2 cellular contexts compared by ENCODE assay signal in the genomic region with DNA sequence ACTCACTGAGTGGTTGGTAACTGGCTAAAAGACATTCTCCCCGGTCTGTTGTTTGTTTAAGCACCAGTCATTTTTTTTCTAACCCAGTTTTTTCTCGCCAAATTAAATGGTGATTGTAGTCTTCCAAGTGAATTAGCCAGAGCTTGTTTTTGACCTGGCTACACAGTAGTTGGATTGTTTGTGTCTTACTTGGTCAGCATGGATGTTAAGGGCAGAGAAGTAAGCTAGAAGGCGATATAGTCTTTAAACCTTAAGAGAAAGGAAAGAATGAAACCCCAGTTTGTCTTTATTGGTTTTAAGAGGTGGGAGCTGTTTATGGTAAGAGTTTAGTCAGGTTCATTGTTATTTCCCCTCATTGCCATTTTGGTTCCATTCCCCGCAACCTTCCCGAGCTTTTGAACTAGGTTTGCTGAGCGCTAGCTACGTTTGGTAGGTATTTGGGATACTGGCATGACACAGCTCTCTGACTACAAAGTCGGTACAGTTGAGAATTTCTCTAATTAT.
TF ChIP-seq lines count a peak whose summit lies in the region.

No MANE protein-coding gene starts in this region.

TF ChIP-seq in K562, 482 proteins besides CTCF, POLR2A, EP300 and RAD21:
- peak; percentile 16; the same call in 1 of the 2 replicates for TF ChIP-seq C11orf30 (IDR thresholded peaks at IDR 0.05; ENCODE audit: low read depth)
- no peak for TF ChIP-seq SFPQ (IDR thresholded peaks at IDR 0.05; ENCODE audit: low read depth, low read length)
- TF ChIP-seq, protein P1, sequence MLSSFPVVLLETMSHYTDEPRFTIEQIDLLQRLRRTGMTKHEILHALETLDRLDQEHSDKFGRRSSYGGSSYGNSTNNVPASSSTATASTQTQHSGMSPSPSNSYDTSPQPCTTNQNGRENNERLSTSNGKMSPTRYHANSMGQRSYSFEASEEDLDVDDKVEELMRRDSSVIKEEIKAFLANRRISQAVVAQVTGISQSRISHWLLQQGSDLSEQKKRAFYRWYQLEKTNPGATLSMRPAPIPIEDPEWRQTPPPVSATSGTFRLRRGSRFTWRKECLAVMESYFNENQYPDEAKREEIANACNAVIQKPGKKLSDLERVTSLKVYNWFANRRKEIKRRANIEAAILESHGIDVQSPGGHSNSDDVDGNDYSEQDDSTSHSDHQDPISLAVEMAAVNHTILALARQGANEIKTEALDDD (IDR thresholded peaks at IDR 0.05): peak; percentile 65
- TF ChIP-seq NFE2 (IDR thresholded peaks at IDR 0.05; ENCODE audit: low read depth): peak; percentile 33; the same call in 1 of the 2 replicates
- TF ChIP-seq ZNF639 (CRISPR knock-in tag; conservative IDR thresholded peaks at IDR 0.05 in 1 of 2, IDR thresholded peaks at IDR 0.05 in 1 of 2): 0 out of 4 replicates have a peak, but pooled peaks of 1 of the 2 experiments have one; percentile 18
- TF ChIP-seq HDAC3 (IDR thresholded peaks at IDR 0.05; ENCODE audit: borderline replicate concordance, partially characterized antibody): no peak
- TF ChIP-seq RBFOX2 (IDR thresholded peaks at IDR 0.05; ENCODE audit: low read depth, low read length): peak; percentile 11; the same call in 1 of the 2 replicates
TF ChIP-seq in K562: peak in this region for 5.

TF ChIP-seq in HepG2, 621 proteins besides CTCF, POLR2A, EP300 and RAD21 (continues in another document):
- TF ChIP-seq CHD2 (IDR thresholded peaks at IDR 0.05; ENCODE audit: low read depth, low read length) (no peak), KMT2A (CRISPR knock-in tag; IDR thresholded peaks at IDR 0.05) (peak; percentile 61; the same call in 1 of the 2 replicates), GABPB1 (CRISPR knock-in tag; IDR thresholded peaks at IDR 0.05) (no peak), ZBTB40 (IDR thresholded peaks at IDR 0.05) (no peak), ZBTB40 (CRISPR knock-in tag; IDR thresholded peaks at IDR 0.05) (no peak), XRCC5 (optimal IDR thresholded peaks at IDR 0.05; ENCODE audit: low read length) (no peak), ZNF280B (CRISPR knock-in tag; IDR thresholded peaks at IDR 0.05; ENCODE audit: borderline replicate concordance) (no peak), CEBPG (CRISPR knock-in tag; IDR thresholded peaks at IDR 0.05) (no peak), ZNF790 (CRISPR knock-in tag; IDR thresholded peaks at IDR 0.05; ENCODE audit: borderline replicate concordance) (no peak), HNF1B (CRISPR knock-in tag; IDR thresholded peaks at IDR 0.05) (no peak), MTA3 (CRISPR knock-in tag; IDR thresholded peaks at IDR 0.05) (no peak), ZNF530 (CRISPR knock-in tag; IDR thresholded peaks at IDR 0.05; ENCODE audit: low read depth) (no peak), ZNF207 (IDR thresholded peaks at IDR 0.05; ENCODE audit: borderline replicate concordance) (no peak), FOXJ3 (CRISPR knock-in tag; IDR thresholded peaks at IDR 0.05; ENCODE audit: borderline replicate concordance) (0 out of 2 replicates have a peak, but pooled peaks have one; percentile 22), HIC2 (CRISPR knock-in tag; IDR thresholded peaks at IDR 0.05; ENCODE audit: low read depth) (no peak)
- TF ChIP-seq, protein P2, sequence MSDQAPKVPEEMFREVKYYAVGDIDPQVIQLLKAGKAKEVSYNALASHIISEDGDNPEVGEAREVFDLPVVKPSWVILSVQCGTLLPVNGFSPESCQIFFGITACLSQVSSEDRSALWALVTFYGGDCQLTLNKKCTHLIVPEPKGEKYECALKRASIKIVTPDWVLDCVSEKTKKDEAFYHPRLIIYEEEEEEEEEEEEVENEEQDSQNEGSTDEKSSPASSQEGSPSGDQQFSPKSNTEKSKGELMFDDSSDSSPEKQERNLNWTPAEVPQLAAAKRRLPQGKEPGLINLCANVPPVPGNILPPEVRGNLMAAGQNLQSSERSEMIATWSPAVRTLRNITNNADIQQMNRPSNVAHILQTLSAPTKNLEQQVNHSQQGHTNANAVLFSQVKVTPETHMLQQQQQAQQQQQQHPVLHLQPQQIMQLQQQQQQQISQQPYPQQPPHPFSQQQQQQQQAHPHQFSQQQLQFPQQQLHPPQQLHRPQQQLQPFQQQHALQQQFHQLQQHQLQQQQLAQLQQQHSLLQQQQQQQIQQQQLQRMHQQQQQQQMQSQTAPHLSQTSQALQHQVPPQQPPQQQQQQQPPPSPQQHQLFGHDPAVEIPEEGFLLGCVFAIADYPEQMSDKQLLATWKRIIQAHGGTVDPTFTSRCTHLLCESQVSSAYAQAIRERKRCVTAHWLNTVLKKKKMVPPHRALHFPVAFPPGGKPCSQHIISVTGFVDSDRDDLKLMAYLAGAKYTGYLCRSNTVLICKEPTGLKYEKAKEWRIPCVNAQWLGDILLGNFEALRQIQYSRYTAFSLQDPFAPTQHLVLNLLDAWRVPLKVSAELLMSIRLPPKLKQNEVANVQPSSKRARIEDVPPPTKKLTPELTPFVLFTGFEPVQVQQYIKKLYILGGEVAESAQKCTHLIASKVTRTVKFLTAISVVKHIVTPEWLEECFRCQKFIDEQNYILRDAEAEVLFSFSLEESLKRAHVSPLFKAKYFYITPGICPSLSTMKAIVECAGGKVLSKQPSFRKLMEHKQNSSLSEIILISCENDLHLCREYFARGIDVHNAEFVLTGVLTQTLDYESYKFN (CRISPR knock-in tag; conservative IDR thresholded peaks at IDR 0.05): no peak
- TF ChIP-seq, protein P3, sequence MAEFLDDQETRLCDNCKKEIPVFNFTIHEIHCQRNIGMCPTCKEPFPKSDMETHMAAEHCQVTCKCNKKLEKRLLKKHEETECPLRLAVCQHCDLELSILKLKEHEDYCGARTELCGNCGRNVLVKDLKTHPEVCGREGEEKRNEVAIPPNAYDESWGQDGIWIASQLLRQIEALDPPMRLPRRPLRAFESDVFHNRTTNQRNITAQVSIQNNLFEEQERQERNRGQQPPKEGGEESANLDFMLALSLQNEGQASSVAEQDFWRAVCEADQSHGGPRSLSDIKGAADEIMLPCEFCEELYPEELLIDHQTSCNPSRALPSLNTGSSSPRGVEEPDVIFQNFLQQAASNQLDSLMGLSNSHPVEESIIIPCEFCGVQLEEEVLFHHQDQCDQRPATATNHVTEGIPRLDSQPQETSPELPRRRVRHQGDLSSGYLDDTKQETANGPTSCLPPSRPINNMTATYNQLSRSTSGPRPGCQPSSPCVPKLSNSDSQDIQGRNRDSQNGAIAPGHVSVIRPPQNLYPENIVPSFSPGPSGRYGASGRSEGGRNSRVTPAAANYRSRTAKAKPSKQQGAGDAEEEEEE (CRISPR knock-in tag; IDR thresholded peaks at IDR 0.05; ENCODE audit: borderline replicate concordance): no peak
- TF ChIP-seq, protein P4, sequence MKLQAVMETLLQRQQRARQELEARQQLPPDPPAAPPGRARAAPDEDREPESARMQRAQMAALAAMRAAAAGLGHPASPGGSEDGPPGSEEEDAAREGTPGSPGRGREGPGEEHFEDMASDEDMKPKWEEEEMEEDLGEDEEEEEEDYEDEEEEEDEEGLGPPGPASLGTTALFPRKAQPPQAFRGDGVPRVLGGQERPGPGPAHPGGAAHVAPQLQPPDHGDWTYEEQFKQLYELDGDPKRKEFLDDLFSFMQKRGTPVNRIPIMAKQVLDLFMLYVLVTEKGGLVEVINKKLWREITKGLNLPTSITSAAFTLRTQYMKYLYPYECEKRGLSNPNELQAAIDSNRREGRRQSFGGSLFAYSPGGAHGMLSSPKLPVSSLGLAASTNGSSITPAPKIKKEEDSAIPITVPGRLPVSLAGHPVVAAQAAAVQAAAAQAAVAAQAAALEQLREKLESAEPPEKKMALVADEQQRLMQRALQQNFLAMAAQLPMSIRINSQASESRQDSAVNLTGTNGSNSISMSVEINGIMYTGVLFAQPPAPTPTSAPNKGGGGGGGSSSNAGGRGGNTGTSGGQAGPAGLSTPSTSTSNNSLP (IDR thresholded peaks at IDR 0.05; ENCODE audit: low read depth, low read length): no peak
- TF ChIP-seq, protein P5, sequence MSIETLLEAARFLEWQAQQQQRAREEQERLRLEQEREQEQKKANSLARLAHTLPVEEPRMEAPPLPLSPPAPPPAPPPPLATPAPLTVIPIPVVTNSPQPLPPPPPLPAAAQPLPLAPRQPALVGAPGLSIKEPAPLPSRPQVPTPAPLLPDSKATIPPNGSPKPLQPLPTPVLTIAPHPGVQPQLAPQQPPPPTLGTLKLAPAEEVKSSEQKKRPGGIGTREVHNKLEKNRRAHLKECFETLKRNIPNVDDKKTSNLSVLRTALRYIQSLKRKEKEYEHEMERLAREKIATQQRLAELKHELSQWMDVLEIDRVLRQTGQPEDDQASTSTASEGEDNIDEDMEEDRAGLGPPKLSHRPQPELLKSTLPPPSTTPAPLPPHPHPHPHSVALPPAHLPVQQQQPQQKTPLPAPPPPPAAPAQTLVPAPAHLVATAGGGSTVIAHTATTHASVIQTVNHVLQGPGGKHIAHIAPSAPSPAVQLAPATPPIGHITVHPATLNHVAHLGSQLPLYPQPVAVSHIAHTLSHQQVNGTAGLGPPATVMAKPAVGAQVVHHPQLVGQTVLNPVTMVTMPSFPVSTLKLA (IDR thresholded peaks at IDR 0.05): no peak
